Comparison of ENCODE assay signal across 22 cellular contexts in genomic region chr5:156396830-156397081, GRCh38.
"Had no signal": no experiment of that assay in that cellular context is flagged by ENCODE, and none has a peak within 500 bp of the region (broad histone marks: within the 10 kb centered on the region; RNA-seq: fewer than 3 reads in every experiment).

No MANE protein-coding gene starts in this region.

- DNase-seq: activated CD4-positive, alpha-beta T cell treated with anti-CD3 and anti-CD28 coated beads, Interleukin-2, amount 10 ng/mL, durations not matched to agents 7 days and 5 days; activated CD8-positive, alpha-beta memory T cell treated with anti-CD3 and anti-CD28 coated beads, Interleukin-2, amount 10 ng/mL, durations not matched to agents 7 days and 5 days; activated CD8-positive, alpha-beta T cell treated with anti-CD3 and anti-CD28 coated beads for 36 hours; activated effector memory CD4-positive, alpha-beta T cell treated with anti-CD3 and anti-CD28 coated beads, Interleukin-2, amount 50 U/mL, for 16 hours; activated naive CD4-positive, alpha-beta T cell treated with anti-CD3 and anti-CD28 coated beads, Interleukin-2, amount 10 ng/mL, durations not matched to agents 7 days and 5 days; activated T-cell treated with anti-CD3 and anti-CD28 coated beads for 4 hours; colonic mucosa; dorsolateral prefrontal cortex; immature natural killer cell; left ventricle myocardium superior; mammary epithelial cell; occipital lobe; stimulated activated CD4-positive, alpha-beta T cell treated with anti-CD3 and anti-CD28 coated beads, Interleukin-1b, Interleukin-23, amount 100 ng/mL, for 48 hours; stimulated activated naive CD8-positive, alpha-beta T cell treated with anti-CD3 and anti-CD28 coated beads, Interleukin-15, amount 100 ng/mL, for 72 hours; T-cell; tibial artery had no signal

- H3K4me3 Mint-ChIP-seq: activated CD4-positive, alpha-beta T cell treated with anti-CD3 and anti-CD28 coated beads, Interleukin-2, amount 10 ng/mL, durations not matched to agents 7 days and 5 days; activated CD8-positive, alpha-beta memory T cell treated with anti-CD3 and anti-CD28 coated beads, Interleukin-2, amount 10 ng/mL, durations not matched to agents 7 days and 5 days; activated CD8-positive, alpha-beta T cell treated with anti-CD3 and anti-CD28 coated beads for 36 hours; activated naive CD4-positive, alpha-beta T cell treated with anti-CD3 and anti-CD28 coated beads, Interleukin-2, amount 10 ng/mL, durations not matched to agents 7 days and 5 days; immature natural killer cell; stimulated activated effector memory CD8-positive, alpha-beta T cell treated with anti-CD3 and anti-CD28 coated beads, Interleukin-12 subunit alpha, Interleukin-12 subunit beta, amount 100 ng/mL, for 72 hours; stimulated activated naive CD8-positive, alpha-beta T cell treated with anti-CD3 and anti-CD28 coated beads, Interleukin-15, amount 100 ng/mL, for 72 hours; T-cell; T-helper 2 cell treated with Interferon-gamma antibody and Interleukin-4, amounts not matched to agents 5 μg/mL and 100 μg/mL, for 36 hours had no signal

- ATAC-seq: activated CD4-positive, CD25-positive, alpha-beta regulatory T cell treated with anti-CD3 and anti-CD28 coated beads, Interleukin-2, amount 50 U/mL, for 24 hours; activated CD8-positive, alpha-beta memory T cell treated with anti-CD3 and anti-CD28 coated beads, Interleukin-2, amount 10 ng/mL, durations not matched to agents 7 days and 5 days; activated CD8-positive, alpha-beta T cell treated with anti-CD3 and anti-CD28 coated beads for 36 hours; stimulated activated effector memory CD8-positive, alpha-beta T cell treated with anti-CD3 and anti-CD28 coated beads, Interleukin-12 subunit alpha, Interleukin-12 subunit beta, amount 100 ng/mL, for 72 hours; stimulated activated naive CD8-positive, alpha-beta T cell treated with anti-CD3 and anti-CD28 coated beads, Interleukin-15, amount 100 ng/mL, for 72 hours; T-cell had no signal

- H3K4me1 Mint-ChIP-seq: activated CD4-positive, alpha-beta T cell treated with anti-CD3 and anti-CD28 coated beads, Interleukin-2, amount 10 ng/mL, durations not matched to agents 7 days and 5 days; activated naive CD4-positive, alpha-beta T cell treated with anti-CD3 and anti-CD28 coated beads, Interleukin-2, amount 10 ng/mL, durations not matched to agents 7 days and 5 days; immature natural killer cell; stimulated activated naive CD8-positive, alpha-beta T cell treated with anti-CD3 and anti-CD28 coated beads, Interleukin-15, amount 100 ng/mL, for 72 hours had no signal

- H3K27ac Mint-ChIP-seq: activated CD4-positive, alpha-beta T cell treated with anti-CD3 and anti-CD28 coated beads, Interleukin-2, amount 10 ng/mL, durations not matched to agents 7 days and 5 days; activated CD8-positive, alpha-beta memory T cell treated with anti-CD3 and anti-CD28 coated beads, Interleukin-2, amount 10 ng/mL, durations not matched to agents 7 days and 5 days; activated CD8-positive, alpha-beta T cell treated with anti-CD3 and anti-CD28 coated beads for 36 hours; activated naive CD4-positive, alpha-beta T cell treated with anti-CD3 and anti-CD28 coated beads, Interleukin-2, amount 10 ng/mL, durations not matched to agents 7 days and 5 days; immature natural killer cell; progenitor cell of endocrine pancreas; stimulated activated effector memory CD8-positive, alpha-beta T cell treated with anti-CD3 and anti-CD28 coated beads, Interleukin-12 subunit alpha, Interleukin-12 subunit beta, amount 100 ng/mL, for 72 hours; stimulated activated naive CD8-positive, alpha-beta T cell treated with anti-CD3 and anti-CD28 coated beads, Interleukin-15, amount 100 ng/mL, for 72 hours; T-cell; T-helper 2 cell treated with Interferon-gamma antibody and Interleukin-4, amounts not matched to agents 5 μg/mL and 100 μg/mL, for 36 hours had no signal

- H3K36me3 Mint-ChIP-seq: activated CD8-positive, alpha-beta memory T cell treated with anti-CD3 and anti-CD28 coated beads, Interleukin-2, amount 10 ng/mL, durations not matched to agents 7 days and 5 days; activated naive CD4-positive, alpha-beta T cell treated with anti-CD3 and anti-CD28 coated beads, Interleukin-2, amount 10 ng/mL, durations not matched to agents 7 days and 5 days; immature natural killer cell; T-cell had no signal

- H3K9me3 ChIP-seq: colonic mucosa, tibial artery had no signal

- H3K27me3 Mint-ChIP-seq: activated CD4-positive, alpha-beta T cell treated with anti-CD3 and anti-CD28 coated beads, Interleukin-2, amount 10 ng/mL, durations not matched to agents 7 days and 5 days; activated CD8-positive, alpha-beta memory T cell treated with anti-CD3 and anti-CD28 coated beads, Interleukin-2, amount 10 ng/mL, durations not matched to agents 7 days and 5 days; activated naive CD4-positive, alpha-beta T cell treated with anti-CD3 and anti-CD28 coated beads, Interleukin-2, amount 10 ng/mL, durations not matched to agents 7 days and 5 days; progenitor cell of endocrine pancreas; stimulated activated naive CD8-positive, alpha-beta T cell treated with anti-CD3 and anti-CD28 coated beads, Interleukin-15, amount 100 ng/mL, for 72 hours had no signal

- H3K4me1 ChIP-seq: colonic mucosa had no signal

- H3K36me3 ChIP-seq: colonic mucosa, tibial artery had no signal

- H3K27me3 ChIP-seq: colonic mucosa, dorsolateral prefrontal cortex, tibial artery had no signal

- H3K4me3 ChIP-seq: colonic mucosa, dorsolateral prefrontal cortex, skin epidermis, tibial artery had no signal

- H3K9me3 Mint-ChIP-seq: activated CD4-positive, alpha-beta T cell treated with anti-CD3 and anti-CD28 coated beads, Interleukin-2, amount 10 ng/mL, durations not matched to agents 7 days and 5 days; activated CD8-positive, alpha-beta T cell treated with anti-CD3 and anti-CD28 coated beads for 36 hours; activated naive CD4-positive, alpha-beta T cell treated with anti-CD3 and anti-CD28 coated beads, Interleukin-2, amount 10 ng/mL, durations not matched to agents 7 days and 5 days; immature natural killer cell; stimulated activated effector memory CD8-positive, alpha-beta T cell treated with anti-CD3 and anti-CD28 coated beads, Interleukin-12 subunit alpha, Interleukin-12 subunit beta, amount 100 ng/mL, for 72 hours; stimulated activated naive CD8-positive, alpha-beta T cell treated with anti-CD3 and anti-CD28 coated beads, Interleukin-15, amount 100 ng/mL, for 72 hours; T-cell; T-helper 2 cell treated with Interferon-gamma antibody and Interleukin-4, amounts not matched to agents 5 μg/mL and 100 μg/mL, for 36 hours had no signal

- H3K27ac ChIP-seq: colonic mucosa, skin epidermis, VCaP had no signal
